In the genomic region with DNA sequence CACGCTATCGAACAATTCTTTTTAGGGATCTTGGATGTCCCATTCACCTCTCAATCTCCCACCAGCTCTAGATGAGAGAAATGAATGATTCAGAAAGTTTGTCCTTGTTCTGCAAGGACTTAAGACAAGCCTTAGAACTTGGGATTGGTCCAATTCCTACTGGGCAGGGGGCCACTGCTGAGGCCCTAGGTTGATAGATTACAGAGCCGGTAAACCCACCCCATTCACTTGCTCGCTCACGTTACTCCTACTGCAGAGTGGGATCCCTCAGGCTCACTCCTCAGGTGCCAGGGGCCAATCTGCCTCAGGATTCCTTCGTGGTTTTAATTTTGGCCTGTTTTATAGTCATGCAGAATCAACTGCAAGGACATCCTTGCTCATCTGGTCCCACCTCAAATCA, we compare ENCODE assay signal across 16 cellular contexts. TPM values are rescaled to one million over a fixed set of nuclear protein-coding genes. Genes with fewer than 3 reads are reported as not detected.
A peak's percentile ranks its signal among the peaks of the same experiment; 100 is the strongest.
DNase-seq lines count a peak whose midpoint lies in the region; ATAC-seq, FAIRE-seq and TF ChIP-seq lines count a peak whose summit lies in the region.
"Had no signal": no experiment of that assay in that cellular context is flagged by ENCODE, and none has a peak within 500 bp of the region (broad histone marks: within the 10 kb centered on the region; RNA-seq: fewer than 3 reads in every experiment).

No MANE protein-coding gene starts in this region.

- peaks cover 55% of the 10 kb centered on the region for H3K4me1 ChIP-seq in HepG2 (ENCODE audit: insufficient read depth, low read length)
- peaks cover 0 to 24% (median 7%) of the 10 kb centered on the region in 4 donors for H3K4me1 ChIP-seq in right lobe of liver
- peaks cover 24% of the 10 kb centered on the region for H3K4me1 ChIP-seq in neural progenitor cell
- H3K4me1 ChIP-seq in kidney (ENCODE audit: control insufficient read depth in 1 of 2, insufficient read depth in 1 of 2, low read depth in 1 of 2, low read length in 2 of 2): peaks cover 8 to 21% of the 10 kb centered on the region in 2 donors
- H3K4me1 ChIP-seq in gastroesophageal sphincter: peaks cover 0 to 35% (median under 1%) of the 10 kb centered on the region in 3 donors

- intact Hi-C loops in HepG2 (cut with micrococcal nuclease; ENCODE audit: unreplicated experiment) (no loop called here), right lobe of liver (cut with DNase I) (no loop called here), kidney (cut with DNase I) (no loop called here)

- peaks cover 34% of the 10 kb centered on the region for H3K36me3 Mint-ChIP-seq in neural progenitor cell
- H3K36me3 Mint-ChIP-seq: immature natural killer cell had no signal

- H2AFZ ChIP-seq in HepG2 (ENCODE audit: low read length) (no peak overlapping the region), neural progenitor cell (replicated peaks) (no peak overlapping the region)

- no peaks in the 10 kb centered on the region for H3K9me3 Mint-ChIP-seq in neural progenitor cell
- H3K9me3 Mint-ChIP-seq: immature natural killer cell; stimulated activated naive CD8-positive, alpha-beta T cell treated with anti-CD3 and anti-CD28 coated beads, Interleukin-15, Interleukin-2, amounts not matched to agents 100 ng/mL and 50 ng/mL, for 24 hours had no signal

- TF ChIP-seq POLR2A in HepG2 (IDR thresholded peaks at IDR 0.05; ENCODE audit: insufficient read depth in 1 of 2, low read depth in 2 of 2, low read length in 2 of 2): no peak; a peak in 1 of 4 replicates
- TF ChIP-seq POLR2A in right lobe of liver (IDR thresholded peaks at IDR 0.05): no peak
- peak; percentile 39 for TF ChIP-seq POLR2A in erythroblast (IDR thresholded peaks at IDR 0.05; ENCODE audit: low read length)
- no peak for TF ChIP-seq POLR2A in gastroesophageal sphincter (IDR thresholded peaks at IDR 0.05)

- in situ Hi-C loops in HepG2 (cut with HindIII; ENCODE audit: extremely low pct_ligation_motif_present, low pct_unique_long_range_greater_than_20kb): no loop called here

- H3K4me3 Mint-ChIP-seq in neural progenitor cell: peak overlapping the region; percentile 98
- H3K4me3 Mint-ChIP-seq: immature natural killer cell; stimulated activated naive CD8-positive, alpha-beta T cell treated with anti-CD3 and anti-CD28 coated beads, Interleukin-15, Interleukin-2, amounts not matched to agents 100 ng/mL and 50 ng/mL, for 24 hours had no signal

- H3K4me3 ChIP-seq in HepG2 (replicated peaks in 1 of 3; ENCODE audit: insufficient read depth in 1 of 3, low read depth in 2 of 3, low read length in 3 of 3) (no peak overlapping the region), right lobe of liver (no peak overlapping the region), neural progenitor cell (no peak overlapping the region), kidney (ENCODE audit: low read length in 2 of 2) (peak overlapping the region in 1 of 2 donors; percentile 88), gastroesophageal sphincter (peak overlapping the region in 1 of 2 donors; percentile 61)

- no peaks in the 10 kb centered on the region; a peak in 1 of 5 replicates for H3K27me3 ChIP-seq in HepG2 (ENCODE audit: control insufficient read depth in 1 of 2, insufficient read depth in 2 of 2, low read length in 2 of 2)
- H3K27me3 ChIP-seq in right lobe of liver: no peaks in the 10 kb centered on the region
- no peaks in the 10 kb centered on the region for H3K27me3 ChIP-seq in neural progenitor cell
- H3K27me3 ChIP-seq in gastroesophageal sphincter: no peaks in the 10 kb centered on the region

- peaks cover 2% of the 10 kb centered on the region for H3K27me3 Mint-ChIP-seq in neural progenitor cell (ENCODE audit: insufficient read depth, low read depth)

- FAIRE-seq in HepG2 (lab: Jason Lieb, UNC) (no peak), kidney (lab: Jason Lieb, UNC) (no peak)

- H3K9ac ChIP-seq in HepG2 (ENCODE audit: insufficient read depth, low read depth, low read length) (no peak overlapping the region), neural progenitor cell (no peak overlapping the region), kidney (ENCODE audit: low read length in 2 of 2) (no peak overlapping the region)

- H3K36me3 ChIP-seq in HepG2 (replicated peaks in 1 of 2; ENCODE audit: control insufficient read depth in 1 of 2, insufficient read depth in 2 of 2, low read length in 2 of 2) (peaks cover 6 to 15% of the 10 kb centered on the region in 2 experiments; a peak in 3 of 5 replicates), right lobe of liver (peaks cover 0 to 16% (median 0%) of the 10 kb centered on the region in 4 donors), neural progenitor cell (peaks cover 14% of the 10 kb centered on the region), kidney (ENCODE audit: control insufficient read depth in 1 of 2, insufficient read depth in 2 of 2, low read length in 2 of 2) (peaks cover 9 to 23% of the 10 kb centered on the region in 2 donors), gastroesophageal sphincter (peaks cover 0 to 19% of the 10 kb centered on the region in 2 donors)

- no peak for ATAC-seq in HepG2
- no peak for ATAC-seq in right lobe of liver
- no peak for ATAC-seq in gastroesophageal sphincter
- ATAC-seq: Panc1 had no signal

- DNase-seq in HepG2 (ENCODE audit: low spot score) (no peak), right lobe of liver (no peak), erythroblast (lab: John Stamatoyannopoulos, UW) (no peak), neural progenitor cell (ENCODE audit: low spot score) (no peak), kidney (no peak), AG20443 (ENCODE audit: low spot score) (no peak), NCI-H2029 (lab: John Stamatoyannopoulos, UW) (no peak)
- DNase-seq: activated effector memory CD4-positive, alpha-beta T cell treated with Interleukin-2 at 50 U/mL for 16 hours; foreskin melanocyte; GF-D8; immature natural killer cell; NCI-H1694; NCI-H526 had no signal

- H3K79me2 ChIP-seq in HepG2 (ENCODE audit: insufficient read depth, low read length) (peaks cover 10% of the 10 kb centered on the region), neural progenitor cell (ENCODE audit: low read depth) (peaks cover 42% of the 10 kb centered on the region)

- over 99% methylated on average over 6 of the region's 6 CpGs for WGBS in HepG2 (ENCODE audit: low lambda C conversion rate)
- 77% methylated on average over 4 of the region's 6 CpGs for WGBS in right lobe of liver (ENCODE audit: insufficient coverage, low coverage, low lambda C conversion rate, missing lambda C conversion rate)
- 52 to 55% methylated on average over 6 of the region's 6 CpGs for WGBS in gastroesophageal sphincter (ENCODE audit: low coverage in 1 of 2), 2 donors

- CTCF ChIA-PET in HepG2 (lab: Yijun Ruan, JAX; ENCODE audit: low intra/inter-chr PET ratio, low total read pairs): no interaction called here

- no peak for TF ChIP-seq EP300 in HepG2 (IDR thresholded peaks at IDR 0.05; ENCODE audit: low read depth in 2 of 2, low read length in 2 of 2)
- no peak for TF ChIP-seq EP300 in HepG2 (CRISPR knock-in tag; IDR thresholded peaks at IDR 0.05; ENCODE audit: borderline replicate concordance)
- TF ChIP-seq EP300 in gastroesophageal sphincter (IDR thresholded peaks at IDR 0.05): no peak

- TF ChIP-seq CTCF in HepG2 (CRISPR knock-in tag; IDR thresholded peaks at IDR 0.05) (no peak), right lobe of liver (IDR thresholded peaks at IDR 0.05) (no peak), neural progenitor cell (IDR thresholded peaks at IDR 0.05) (no peak), kidney (IDR thresholded peaks at IDR 0.05; ENCODE audit: borderline replicate concordance, extremely low read depth, insufficient read depth) (no peak), gastroesophageal sphincter (IDR thresholded peaks at IDR 0.05) (no peak)

- no peak overlapping the region for H3K4me2 ChIP-seq in HepG2 (ENCODE audit: low read depth, low read length)
- peak overlapping the region; percentile 97 for H3K4me2 ChIP-seq in neural progenitor cell

- peaks cover 49% of the 10 kb centered on the region for H3F3A ChIP-seq in neural progenitor cell (ENCODE audit: low read depth)

- BruUV-seq in HepG2 (replicated peaks; lab: Mats Ljungman, UMichigan): no TSS peak

- H3K27ac ChIP-seq in HepG2 (ENCODE audit: extremely low read length, insufficient read depth, low read length) (no peak overlapping the region), right lobe of liver (peak overlapping the region in 1 of 3 donors; percentile 99), neural progenitor cell (no peak overlapping the region), kidney (ENCODE audit: low read depth in 2 of 2, low read length in 2 of 2) (no peak overlapping the region), gastroesophageal sphincter (peak overlapping the region in 2 of 4 donors; percentile 85 to 94)

- no peaks in the 10 kb centered on the region for H3K9me3 ChIP-seq in HepG2 (ENCODE audit: low read length)
- H3K9me3 ChIP-seq in right lobe of liver: no peaks in the 10 kb centered on the region
- H3K9me3 ChIP-seq in neural progenitor cell (ENCODE audit: low read depth): no peaks in the 10 kb centered on the region
- H3K9me3 ChIP-seq in kidney (ENCODE audit: control insufficient read depth in 1 of 2, low read length in 2 of 2): no peaks in the 10 kb centered on the region
- H3K9me3 ChIP-seq in gastroesophageal sphincter: no peaks in the 10 kb centered on the region

- H4K20me1 ChIP-seq in HepG2 (ENCODE audit: insufficient read depth, low read length): no peaks in the 10 kb centered on the region
- peaks cover 46% of the 10 kb centered on the region for H4K20me1 ChIP-seq in neural progenitor cell (ENCODE audit: low read depth)

- H3K27ac Mint-ChIP-seq in neural progenitor cell: no peak overlapping the region
- H3K27ac Mint-ChIP-seq: stimulated activated naive CD8-positive, alpha-beta T cell treated with anti-CD3 and anti-CD28 coated beads, Interleukin-15, Interleukin-2, amounts not matched to agents 100 ng/mL and 50 ng/mL, for 24 hours had no signal

- peaks cover 39% of the 10 kb centered on the region for H3K4me1 Mint-ChIP-seq in neural progenitor cell

- POLR2A ChIA-PET in HepG2 (lab: Yijun Ruan, JAX): interaction anchor here (1.1 kb wide), 1 partner anchor 27 kb away, joined by 3 read pairs; no protein-coding TSS in a partner anchor

- TF ChIP-seq RAD21 in HepG2 (CRISPR knock-in tag; IDR thresholded peaks at IDR 0.05): no peak

RNA-seq across cellular contexts. Expression of a gene that starts 59.0 kb away (rescaled TPM):
- total RNA-seq in HepG2 (2016; rRNA removed; fragmentation: Illumina TruSeq; extraction: Trizol) (not detected in 2 replicates), right lobe of liver (1 to 10 TPM; 2.1 to 9.0 (median 2.8) TPM), neural progenitor cell (ENCODE audit: low replicate concordance) (2.5 and 8.1 TPM in 2 replicates), kidney (9.7 TPM), gastroesophageal sphincter (10 to 100 TPM in 2 of 4 donors, 1 to 10 TPM in 2; 6.9 to 15.6 (median 11.5) TPM)
- not detected in 2 replicates for total RNA-seq in HepG2 (2016; cell fraction: cytosol; rRNA removed; fragmentation: Illumina TruSeq; extraction: Trizol; ENCODE audit: low read depth)
- total RNA-seq in HepG2 (2016; cell fraction: insoluble cytoplasmic fraction; rRNA removed; fragmentation: Illumina TruSeq; extraction: Trizol): not detected in 2 replicates
- total RNA-seq in HepG2 (2016; cell fraction: membrane; rRNA removed; fragmentation: Illumina TruSeq; extraction: Trizol): not detected in 2 replicates
- not detected in 2 replicates for total RNA-seq in HepG2 (2016; cell fraction: nucleus; rRNA removed; fragmentation: Illumina TruSeq; extraction: Trizol)
- polyA plus RNA-seq in HepG2 (2011; rRNA removed) (not detected in 2 replicates), kidney (ENCODE audit: insufficient read depth, low read depth, low replicate concordance) (11.0 TPM)
- not detected in 2 replicates for polyA plus RNA-seq in HepG2 (2011; cell fraction: cytosol; rRNA removed)
- polyA plus RNA-seq in HepG2 (2011; cell fraction: nucleus; rRNA removed): not detected in 2 replicates
- polyA plus RNA-seq in HepG2 (2012): not detected in 2 replicates
- polyA plus RNA-seq in HepG2 (2016; cell fraction: cytosol; fragmentation: Illumina TruSeq; extraction: Trizol; ENCODE audit: low read depth): not detected in 2 replicates
- polyA plus RNA-seq in HepG2 (2016; cell fraction: insoluble cytoplasmic fraction; fragmentation: Illumina TruSeq; extraction: Trizol; ENCODE audit: low read depth): not detected in 2 replicates
- polyA plus RNA-seq in HepG2 (2016; cell fraction: membrane; fragmentation: Illumina TruSeq; extraction: Trizol; ENCODE audit: low read depth): not detected in 2 replicates
- polyA plus RNA-seq in HepG2 (2016; cell fraction: nucleus; fragmentation: Illumina TruSeq; extraction: Trizol; ENCODE audit: insufficient read depth, low read depth): not detected in 2 replicates
- polyA minus RNA-seq in HepG2 (2011; rRNA and poly(A)+ RNA removed; ENCODE audit: low replicate concordance): not detected in 2 replicates
- polyA minus RNA-seq in HepG2 (2011; cell fraction: cytosol; rRNA and poly(A)+ RNA removed): not detected in 2 replicates
- not detected in 2 replicates for polyA minus RNA-seq in HepG2 (2011; cell fraction: nucleus; rRNA and poly(A)+ RNA removed)
